ENCODE assay signal across 9 cellular contexts in genomic region chr1:17588048-17588781, GRCh38. TPM values are rescaled to one million over a fixed set of nuclear protein-coding genes. Genes with fewer than 3 reads are reported as not detected.
DNase-seq lines count a peak whose midpoint lies in the region; ATAC-seq and TF ChIP-seq lines count a peak whose summit lies in the region.
"Had no signal": no experiment of that assay in that cellular context is flagged by ENCODE, and none has a peak within 500 bp of the region (broad histone marks: within the 10 kb centered on the region; RNA-seq: fewer than 3 reads in every experiment).

No MANE protein-coding gene starts in this region.

- POLR2A ChIA-PET in RWPE1 (lab: Yijun Ruan, JAX; ENCODE audit: low non-redundant PET), result interaction anchor here (0.7 kb wide), 1 partner anchor 14 kb away, joined by 6 read pairs; no protein-coding TSS in a partner anchor

- peaks cover 3 to 7% of the 10 kb centered on the region in 2 experiments for H3K36me3 ChIP-seq in trophoblast cell (ENCODE audit: control insufficient read depth in 1 of 2, insufficient read depth in 2 of 2, low read length in 2 of 2)

- H2AK5ac ChIP-seq in trophoblast cell (ENCODE audit: low read length), result no peak overlapping the region

- TF ChIP-seq CTCF in RWPE1 (conservative IDR thresholded peaks at IDR 0.05; ENCODE audit: low read depth), result no peak
- TF ChIP-seq CTCF in foreskin keratinocyte (conservative IDR thresholded peaks at IDR 0.05), result no peak

- peak overlapping the region; percentile 12 for H3K4ac ChIP-seq in trophoblast cell (ENCODE audit: low read depth, low read length)

- no peak overlapping the region for H2BK12ac ChIP-seq in trophoblast cell (ENCODE audit: low read length)

- H4K91ac ChIP-seq in trophoblast cell (ENCODE audit: low read depth, low read length), result peak overlapping the region; percentile 81

- peaks cover 11% of the 10 kb centered on the region for H3K4me1 ChIP-seq in foreskin keratinocyte
- peaks cover 29 to 38% of the 10 kb centered on the region in 2 experiments for H3K4me1 ChIP-seq in trophoblast cell (ENCODE audit: control insufficient read depth in 1 of 2, insufficient read depth in 2 of 2, low read length in 2 of 2)

- peak overlapping the region; percentile 62 for H2BK120ac ChIP-seq in trophoblast cell (ENCODE audit: insufficient read depth, low read length, poor library complexity)

- CTCF ChIA-PET in RWPE1 (lab: Yijun Ruan, JAX), result interaction anchor here (1.3 to 1.8 kb wide), 2 partner anchors 16 to 17 kb away, joined by 3 to 4 read pairs; no protein-coding TSS in a partner anchor

- H3K4me2 ChIP-seq in trophoblast cell (ENCODE audit: low read length), result peak overlapping the region; percentile 61

- peak overlapping the region; percentile 94 for H2BK5ac ChIP-seq in trophoblast cell (ENCODE audit: low read depth, low read length, poor library complexity)

- no peak overlapping the region for H3K9ac ChIP-seq in trophoblast cell (ENCODE audit: low read length)

- peaks cover 3% of the 10 kb centered on the region for H3K79me2 ChIP-seq in trophoblast cell (ENCODE audit: control insufficient read depth, insufficient read depth, low read length, poor library complexity)

- H3K14ac ChIP-seq in trophoblast cell (ENCODE audit: low read length), result peak overlapping the region; percentile 23

- H3K27ac ChIP-seq in RWPE1 (peak overlapping the region; percentile 84), foreskin keratinocyte (no peak overlapping the region), trophoblast cell (ENCODE audit: low read depth, low read length) (peak overlapping the region; percentile 99)

- H3K79me1 ChIP-seq in trophoblast cell (ENCODE audit: low read length), result peaks cover 21% of the 10 kb centered on the region

- no CpG with 5 or more reads among the region's 13 CpGs for WGBS in trophoblast cell (ENCODE audit: extremely low coverage, insufficient coverage, insufficient read length)

- H3K4me3 ChIP-seq in trophoblast cell (ENCODE audit: low read depth, low read length), result no peak overlapping the region

- no peak overlapping the region for H4K8ac ChIP-seq in trophoblast cell (ENCODE audit: low read depth, low read length)

- H3K18ac ChIP-seq in trophoblast cell (ENCODE audit: low read length), result peak overlapping the region; percentile 49

- H3K23ac ChIP-seq in trophoblast cell (ENCODE audit: low read length), result no peak overlapping the region

- no peak overlapping the region for H4K12ac ChIP-seq in trophoblast cell (ENCODE audit: low read depth, low read length)

- no peaks in the 10 kb centered on the region for H3K9me3 ChIP-seq in trophoblast cell (ENCODE audit: insufficient read depth, low read depth, low read length)

- no peak overlapping the region for H2AFZ ChIP-seq in trophoblast cell (ENCODE audit: insufficient read depth, low read length, poor library complexity)

- ATAC-seq in foreskin keratinocyte (peak; percentile 63), GM21423 (IDR thresholded peaks at IDR 0.05; ENCODE audit: unreplicated experiment) (no peak), GM19035 (IDR thresholded peaks at IDR 0.05; ENCODE audit: unreplicated experiment) (no peak)

- DNase-seq in ELR (ENCODE audit: low read depth) (peak; percentile 78), RWPE1 (ENCODE audit: low spot score) (no peak), foreskin keratinocyte (no peak), trophoblast cell (peak; percentile 63 to 74)
- no peak for DNase-seq in stimulated activated CD4-positive, alpha-beta T cell treated with anti-CD3 and anti-CD28 coated beads, Interleukin-12 subunit alpha, Interleukin-12 subunit beta, amount 100 ng/mL, for 4 hours
- DNase-seq in central memory CD4-positive, alpha-beta T cell, result no peak
- DNase-seq: cortex of kidney had no signal

- H3K27me3 ChIP-seq in foreskin keratinocyte, result no peaks in the 10 kb centered on the region
- no peaks in the 10 kb centered on the region for H3K27me3 ChIP-seq in trophoblast cell (ENCODE audit: insufficient read depth, low read length)

RNA-seq across cellular contexts. Expression of gene ARHGEF10L, which starts 48.7 kb away (rescaled TPM):
- total RNA-seq in foreskin keratinocyte, result 4.7 and 6.3 TPM in 2 replicates
- 2.5 and 3.4 TPM in 2 replicates for polyA plus RNA-seq in foreskin keratinocyte
- 9.9 TPM in 2 replicates for polyA plus RNA-seq in trophoblast cell (2013)

Comparison
In these comparisons a context has a peak if more than half of its experiments do, and no peak if none do; other contexts are left out.
1. DNase-seq: peak in ELR (single experiment) and trophoblast cell (2 of 2); none in RWPE1 (single experiment), foreskin keratinocyte (0 of 2), stimulated activated CD4-positive, alpha-beta T cell treated with anti-CD3 and anti-CD28 coated beads, Interleukin-12 subunit alpha, Interleukin-12 subunit beta, amount 100 ng/mL, for 4 hours (single experiment) and central memory CD4-positive, alpha-beta T cell (single experiment).